ENCODE assay signal across 2 cellular contexts in genomic region chr5:141822134-141822533, GRCh38.
TF ChIP-seq lines count a peak whose summit lies in the region.

No MANE protein-coding gene starts in this region.

TF ChIP-seq in IMR-90, 13 proteins besides CTCF, POLR2A, EP300 and RAD21:
- TF ChIP-seq CEBPB (IDR thresholded peaks at IDR 0.05; ENCODE audit: low read depth, low read length) (no peak), CHD1 (IDR thresholded peaks at IDR 0.05; ENCODE audit: low read depth, low read length) (no peak), ELK1 (IDR thresholded peaks at IDR 0.05; ENCODE audit: borderline replicate concordance, low read depth, low read length) (no peak), NFE2L2 (IDR thresholded peaks at IDR 0.05; ENCODE audit: low read depth, low read length) (no peak), USF2 (IDR thresholded peaks at IDR 0.05; ENCODE audit: low read depth, low read length) (no peak), BHLHE40 (IDR thresholded peaks at IDR 0.05; ENCODE audit: low read depth, low read length) (no peak), MAFK (IDR thresholded peaks at IDR 0.05; ENCODE audit: low read depth, low read length) (no peak), SMC3 (IDR thresholded peaks at IDR 0.05; ENCODE audit: low read depth, low read length) (no peak), FOS (IDR thresholded peaks at IDR 0.05; ENCODE audit: low read depth, low read length) (no peak), RFX5 (IDR thresholded peaks at IDR 0.05; ENCODE audit: low read depth, low read length) (no peak), MXI1 (IDR thresholded peaks at IDR 0.05; ENCODE audit: borderline replicate concordance, low read depth, low read length) (no peak), MAZ (IDR thresholded peaks at IDR 0.05; ENCODE audit: borderline replicate concordance, low read depth, low read length) (no peak), RCOR1 (IDR thresholded peaks at IDR 0.05; ENCODE audit: insufficient replicate concordance, low read length) (no peak)

TF ChIP-seq in HepG2, 621 proteins besides CTCF, POLR2A, EP300 and RAD21:
- TF ChIP-seq XRCC5 (optimal IDR thresholded peaks at IDR 0.05; ENCODE audit: low read length) (no peak), MLLT10 (CRISPR knock-in tag; IDR thresholded peaks at IDR 0.05) (no peak), ZBTB2 (CRISPR knock-in tag; IDR thresholded peaks at IDR 0.05; ENCODE audit: low read depth) (no peak), ATF6 (CRISPR knock-in tag; conservative IDR thresholded peaks at IDR 0.05) (no peak), ZNF367 (CRISPR knock-in tag; IDR thresholded peaks at IDR 0.05; ENCODE audit: borderline replicate concordance) (no peak), DMAP1 (CRISPR knock-in tag; IDR thresholded peaks at IDR 0.05) (no peak), HNF4G (IDR thresholded peaks at IDR 0.05; ENCODE audit: borderline replicate concordance, low read depth, low read length) (no peak), HNF4G (CRISPR knock-in tag; IDR thresholded peaks at IDR 0.05; ENCODE audit: borderline replicate concordance, low read depth) (no peak), IKZF4 (CRISPR knock-in tag; IDR thresholded peaks at IDR 0.05; ENCODE audit: borderline replicate concordance, low read depth, not compliant biosample characterization) (no peak), ZFX (CRISPR knock-in tag; IDR thresholded peaks at IDR 0.05; ENCODE audit: low read depth) (no peak), STAT5B (CRISPR knock-in tag; IDR thresholded peaks at IDR 0.05) (no peak), ZFY (CRISPR knock-in tag; IDR thresholded peaks at IDR 0.05) (no peak), MTA1 (CRISPR knock-in tag; IDR thresholded peaks at IDR 0.05; ENCODE audit: borderline replicate concordance) (no peak)
TF ChIP-seq in HepG2: peak in this region for 0.
